9 cellular contexts compared by ENCODE assay signal in genomic region chr6:149961728-149962425, GRCh38. TPM values are rescaled to one million over a fixed set of nuclear protein-coding genes. Genes with fewer than 3 reads are reported as not detected.
DNase-seq lines count a peak whose midpoint lies in the region; ATAC-seq and TF ChIP-seq lines count a peak whose summit lies in the region.
"Had no signal": no experiment of that assay in that cellular context is flagged by ENCODE, and none has a peak within 500 bp of the region (broad histone marks: within the 10 kb centered on the region; RNA-seq: fewer than 3 reads in every experiment).

No MANE protein-coding gene starts in this region.

- no peak for TF ChIP-seq POLR2A in body of pancreas (IDR thresholded peaks at IDR 0.05)

- CTCF ChIA-PET in A673 (lab: Charles Lee) = no interaction called here

- no peak overlapping the region for H2BK5ac ChIP-seq in mesenchymal stem cell (ENCODE audit: low read depth, low read length, poor library complexity, severe bottlenecking)

- POLR2A ChIA-PET in A673 (lab: Charles Lee; ENCODE audit: low non-redundant PET) = no interaction called here

- no peaks in the 10 kb centered on the region for H3K9me3 ChIP-seq in A673 (ENCODE audit: low read depth, low read length, poor library complexity, severe bottlenecking)
- no peaks in the 10 kb centered on the region for H3K9me3 ChIP-seq in body of pancreas
- H3K9me3 ChIP-seq in mesenchymal stem cell (ENCODE audit: control insufficient read depth, low read length) = no peaks in the 10 kb centered on the region

- H4K8ac ChIP-seq in mesenchymal stem cell (ENCODE audit: low read length) = no peak overlapping the region

- H3K36me3 ChIP-seq in A673 (ENCODE audit: insufficient read depth, low read length, poor library complexity, severe bottlenecking) (no peaks in the 10 kb centered on the region), body of pancreas (replicated peaks in 1 of 2; ENCODE audit: insufficient read depth in 1 of 2, low read depth in 2 of 2) (no peaks in the 10 kb centered on the region), mesenchymal stem cell (ENCODE audit: control insufficient read depth in 1 of 2, insufficient read depth in 2 of 2, low read depth in 1 of 2, low read length in 2 of 2) (no peaks in the 10 kb centered on the region)

- peak; percentile 61 for DNase-seq in A673 (ENCODE audit: low spot score)
- DNase-seq in GM12865 (ENCODE audit: low read depth) = peak; percentile 25
- DNase-seq in SW 1271 (lab: John Stamatoyannopoulos, UW) = peak; percentile 11 to 67
- DNase-seq in epithelial cell of esophagus (ENCODE audit: low read depth) = peak; percentile 30
- no peak for DNase-seq in body of pancreas
- DNase-seq in GM13977 (ENCODE audit: low spot score) = no peak
- DNase-seq in mesenchymal stem cell = no peak

- no peak overlapping the region for H2AK5ac ChIP-seq in mesenchymal stem cell (ENCODE audit: low read length, severe bottlenecking)

- no peak overlapping the region for H3K18ac ChIP-seq in mesenchymal stem cell (ENCODE audit: low read depth in 1 of 2, low read length in 2 of 2)

- in situ Hi-C loops in GM13977 (cut with MboI; ENCODE audit: low pct_unique_long_range_greater_than_20kb, low sequenced_read_pairs, unreplicated experiment) = no loop called here

- no peak overlapping the region for H3K9ac ChIP-seq in mesenchymal stem cell (ENCODE audit: low read length)

- no peak overlapping the region for H2BK120ac ChIP-seq in mesenchymal stem cell (ENCODE audit: low read depth, low read length)

- 54 to 71% methylated on average over 5 to 6 of the region's 6 CpGs for WGBS in body of pancreas, 2 donors
- WGBS in mesenchymal stem cell = 62% methylated on average over 6 of the region's 6 CpGs

- no TSS peak for BruUV-seq in A673 (replicated peaks; lab: Mats Ljungman, UMichigan)

- H3K14ac ChIP-seq in mesenchymal stem cell (ENCODE audit: low read length in 2 of 2) = no peak overlapping the region

- no peaks in the 10 kb centered on the region for H3K79me1 ChIP-seq in mesenchymal stem cell (replicated peaks; ENCODE audit: low read length, poor library complexity, severe bottlenecking)

- H3K4me1 ChIP-seq in A673 (ENCODE audit: insufficient read depth, low read length, poor library complexity, severe bottlenecking) (peaks cover 7% of the 10 kb centered on the region), body of pancreas (peaks cover 25% of the 10 kb centered on the region), mesenchymal stem cell (ENCODE audit: control insufficient read depth, insufficient read depth, low read depth, low read length) (peaks cover 32% of the 10 kb centered on the region)

- no peak overlapping the region for H3K4ac ChIP-seq in mesenchymal stem cell (ENCODE audit: low read depth in 1 of 2, low read length in 2 of 2)

- no peak overlapping the region for H2BK12ac ChIP-seq in mesenchymal stem cell (ENCODE audit: low read length in 2 of 2)

- ATAC-seq in body of pancreas = no peak
- ATAC-seq in GM19397 (IDR thresholded peaks at IDR 0.05; ENCODE audit: unreplicated experiment) = no peak

- no peak overlapping the region for H3K4me2 ChIP-seq in mesenchymal stem cell (ENCODE audit: low read length, poor library complexity, severe bottlenecking)

- TF ChIP-seq CTCF in A673 (conservative IDR thresholded peaks at IDR 0.05; ENCODE audit: low read depth, low read length) (peak; percentile 42), GM12865 (IDR thresholded peaks at IDR 0.05; ENCODE audit: insufficient read depth, low read depth, low read length, missing control alignments) (peak; percentile 17), epithelial cell of esophagus (IDR thresholded peaks at IDR 0.05; ENCODE audit: insufficient read depth, low read depth, low read length, missing control alignments) (no peak), body of pancreas (IDR thresholded peaks at IDR 0.05) (peak in 3 of 7 experiments; percentile 4 to 24 (median 15)), GM13977 (IDR thresholded peaks at IDR 0.05; ENCODE audit: extremely low read depth, insufficient read depth, missing control alignments) (no peak)

- H3K23ac ChIP-seq in mesenchymal stem cell (ENCODE audit: low read length in 2 of 2) = no peak overlapping the region

- H3K27ac ChIP-seq in A673 (ENCODE audit: low read depth, low read length, poor library complexity, severe bottlenecking) (no peak overlapping the region), body of pancreas (no peak overlapping the region), mesenchymal stem cell (ENCODE audit: low read length, poor library complexity, severe bottlenecking) (no peak overlapping the region)

- peaks cover 25% of the 10 kb centered on the region for H3K27me3 ChIP-seq in A673 (replicated peaks; ENCODE audit: insufficient read depth, low read depth, low read length, poor library complexity)
- H3K27me3 ChIP-seq in body of pancreas = peaks cover 6 to 33% of the 10 kb centered on the region in 2 donors
- peaks cover 54 to 95% of the 10 kb centered on the region in 2 experiments for H3K27me3 ChIP-seq in mesenchymal stem cell (ENCODE audit: control insufficient read depth in 1 of 2, insufficient read depth in 1 of 2, low read length in 2 of 2)

- H2BK15ac ChIP-seq in mesenchymal stem cell (ENCODE audit: low read depth, poor library complexity, severe bottlenecking) = no peak overlapping the region

- H3K4me3 ChIP-seq in A673 (ENCODE audit: low read depth, low read length, poor library complexity, severe bottlenecking) (no peak overlapping the region), GM12865 (ENCODE audit: low read depth, low read length) (no peak overlapping the region), epithelial cell of esophagus (ENCODE audit: low read length) (no peak overlapping the region), body of pancreas (no peak overlapping the region), mesenchymal stem cell (ENCODE audit: insufficient read depth in 1 of 2, low read depth in 1 of 2, low read length in 2 of 2) (no peak overlapping the region)

- intact Hi-C loops in A673 (cut with micrococcal nuclease; ENCODE audit: unreplicated experiment) = no loop called here
- intact Hi-C loops in body of pancreas (cut with DNase I) = no loop called here

- H4K91ac ChIP-seq in mesenchymal stem cell (ENCODE audit: low read length) = no peak overlapping the region

- no peak overlapping the region for H2AFZ ChIP-seq in mesenchymal stem cell (ENCODE audit: low read depth, low read length)

RNA-seq across cellular contexts. Expression of gene ULBP1, which starts 1.9 kb away (rescaled TPM):
- 5.2 and 7.0 TPM in 2 replicates for total RNA-seq in A673 (2021)
- not detected for total RNA-seq in body of pancreas
- 6.5 TPM for polyA plus RNA-seq in mesenchymal stem cell (2013, experiment 1 of 2)
- polyA plus RNA-seq in mesenchymal stem cell (2013, experiment 2 of 2) = 6.7 TPM
- total RNA-seq: skeletal muscle tissue had no signal

RNA-seq across cellular contexts. Expression of gene ULBP2, which starts 20.1 kb away (rescaled TPM):
- total RNA-seq in A673 (2021) = 2.6 and 4.2 TPM in 2 replicates
- total RNA-seq in body of pancreas = under 1 TPM in 1 of 2 donors, not detected in 1; 0.26 TPM
- 6.4 TPM for polyA plus RNA-seq in mesenchymal stem cell (2013, experiment 1 of 2)
- 7.4 TPM for polyA plus RNA-seq in mesenchymal stem cell (2013, experiment 2 of 2)
- total RNA-seq: skeletal muscle tissue had no signal

RNA-seq across cellular contexts. Expression of gene RAET1G, which starts 39.0 kb away (rescaled TPM):
- 0.45 TPM in 1 of 2 replicates, not detected in the other for total RNA-seq in A673 (2021)
- not detected for total RNA-seq in body of pancreas
- 1.4 TPM for polyA plus RNA-seq in mesenchymal stem cell (2013, experiment 1 of 2)
- polyA plus RNA-seq in mesenchymal stem cell (2013, experiment 2 of 2) = 1.4 TPM
- total RNA-seq: skeletal muscle tissue had no signal

Comparison
In these comparisons a context has a peak if more than half of its experiments do, and no peak if none do; other contexts are left out.
1. DNase-seq: peak in A673 (single experiment), GM12865 (single experiment), SW 1271 (2 of 2) and epithelial cell of esophagus (single experiment); none in body of pancreas (0 of 4), GM13977 (single experiment) and mesenchymal stem cell (single experiment).
2. CTCF ChIP-seq: peak in A673 (single experiment) and GM12865 (single experiment); none in epithelial cell of esophagus (single experiment) and GM13977 (single experiment).